In genomic region chr3:33131328-33132018, GRCh38 we compare ENCODE assay signal across 8 cellular contexts. TPM values are rescaled to one million over a fixed set of nuclear protein-coding genes. Genes with fewer than 3 reads are reported as not detected.
A peak's percentile ranks its signal among the peaks of the same experiment; 100 is the strongest.
DNase-seq lines count a peak whose midpoint lies in the region; ATAC-seq and TF ChIP-seq lines count a peak whose summit lies in the region.

No MANE protein-coding gene starts in this region.

- H3K4me3 Mint-ChIP-seq in activated T-cell treated with anti-CD3 and anti-CD28 coated beads, Interleukin-2, amount 50 U/mL, for 24 hours, result no peak overlapping the region
- no peak overlapping the region for H3K4me3 Mint-ChIP-seq in stimulated activated effector memory CD8-positive, alpha-beta T cell treated with anti-CD3 and anti-CD28 coated beads, Interleukin-12 subunit alpha, Interleukin-12 subunit beta, amount 100 ng/mL, for 72 hours

- H3K4me3 ChIP-seq in HAP-1 (no peak overlapping the region), LNCaP clone FGC (ENCODE audit: low read depth, low read length) (no peak overlapping the region), cardiac fibroblast (replicated peaks in 1 of 2; ENCODE audit: low read depth in 2 of 2, low read length in 2 of 2) (no peak overlapping the region)

- H3K4me1 Mint-ChIP-seq in activated T-cell treated with anti-CD3 and anti-CD28 coated beads, Interleukin-2, amount 50 U/mL, for 24 hours (ENCODE audit: low read depth), result peaks cover 6% of the 10 kb centered on the region
- H3K4me1 Mint-ChIP-seq in stimulated activated effector memory CD8-positive, alpha-beta T cell treated with anti-CD3 and anti-CD28 coated beads, Interleukin-12 subunit alpha, Interleukin-12 subunit beta, amount 100 ng/mL, for 72 hours, result no peaks in the 10 kb centered on the region

- TF ChIP-seq CTCF in LNCaP clone FGC (IDR thresholded peaks at IDR 0.05; ENCODE audit: control insufficient read depth, extremely low read depth, insufficient read depth), result peak; percentile 75
- peak; percentile 61 for TF ChIP-seq CTCF in cardiac fibroblast (IDR thresholded peaks at IDR 0.05; ENCODE audit: low read depth, low read length)

- in situ Hi-C loops in HAP-1 (cut with MboI; ENCODE audit: low sequenced_read_pairs) (loop anchor here (5.0 to 25.0 kb wide), 2 partner anchors 241 to 656 kb away; partner anchors contain the start of gene PDCD6IP), SK-MEL-5 (cut with HindIII; ENCODE audit: low pct_unique_long_range_greater_than_20kb, low sequenced_read_pairs) (no loop called here)

- no peaks in the 10 kb centered on the region for H3K27me3 Mint-ChIP-seq in activated T-cell treated with anti-CD3 and anti-CD28 coated beads, Interleukin-2, amount 50 U/mL, for 24 hours

- ATAC-seq in stimulated activated effector memory CD8-positive, alpha-beta T cell treated with anti-CD3 and anti-CD28 coated beads, Interleukin-12 subunit alpha, Interleukin-12 subunit beta, amount 100 ng/mL, for 72 hours, result peak; percentile 61

- peaks cover 45% of the 10 kb centered on the region for H3K36me3 ChIP-seq in HAP-1 (replicated peaks)

- DNase-seq in activated T-cell treated with anti-CD3 and anti-CD28 coated beads for 24 hours (ENCODE audit: low read depth), result peak; percentile 35
- DNase-seq in activated T-cell treated with anti-CD3 and anti-CD28 coated beads, Interleukin-2, amount 50 U/mL, for 24 hours, result no peak
- DNase-seq in HAP-1 (ENCODE audit: low spot score in 2 of 2), result peak; percentile 78 to 90
- peak; percentile 59 for DNase-seq in LNCaP clone FGC (ENCODE audit: low read depth)
- DNase-seq in SK-MEL-5 (ENCODE audit: low read depth, low spot score), result peak; percentile 74
- DNase-seq in cardiac fibroblast (ENCODE audit: low read depth in 2 of 2), result peak; percentile 84 to 85
- DNase-seq in kidney glomerular epithelial cell (lab: John Stamatoyannopoulos, UW), result peak; percentile 74
- no peak for DNase-seq in stimulated activated effector memory CD8-positive, alpha-beta T cell treated with anti-CD3 and anti-CD28 coated beads, Interleukin-12 subunit alpha, Interleukin-12 subunit beta, amount 100 ng/mL, for 72 hours (ENCODE audit: low spot score in 2 of 2)

- H3K9me3 ChIP-seq in HAP-1, result no peaks in the 10 kb centered on the region

- peaks cover 12% of the 10 kb centered on the region for H3K4me1 ChIP-seq in HAP-1

- H3K36me3 Mint-ChIP-seq in activated T-cell treated with anti-CD3 and anti-CD28 coated beads, Interleukin-2, amount 50 U/mL, for 24 hours (ENCODE audit: low read depth), result peaks cover 58% of the 10 kb centered on the region
- peaks cover 66% of the 10 kb centered on the region for H3K36me3 Mint-ChIP-seq in stimulated activated effector memory CD8-positive, alpha-beta T cell treated with anti-CD3 and anti-CD28 coated beads, Interleukin-12 subunit alpha, Interleukin-12 subunit beta, amount 100 ng/mL, for 72 hours

- H3K27me3 ChIP-seq in HAP-1 (ENCODE audit: low read depth), result no peaks in the 10 kb centered on the region

- H3K27ac Mint-ChIP-seq in activated T-cell treated with anti-CD3 and anti-CD28 coated beads, Interleukin-2, amount 50 U/mL, for 24 hours, result no peak overlapping the region
- no peak overlapping the region for H3K27ac Mint-ChIP-seq in stimulated activated effector memory CD8-positive, alpha-beta T cell treated with anti-CD3 and anti-CD28 coated beads, Interleukin-12 subunit alpha, Interleukin-12 subunit beta, amount 100 ng/mL, for 72 hours

- no peaks in the 10 kb centered on the region for H3K9me3 Mint-ChIP-seq in activated T-cell treated with anti-CD3 and anti-CD28 coated beads, Interleukin-2, amount 50 U/mL, for 24 hours
- no peaks in the 10 kb centered on the region for H3K9me3 Mint-ChIP-seq in stimulated activated effector memory CD8-positive, alpha-beta T cell treated with anti-CD3 and anti-CD28 coated beads, Interleukin-12 subunit alpha, Interleukin-12 subunit beta, amount 100 ng/mL, for 72 hours

RNA-seq across cellular contexts. Expression of gene CRTAP, which starts 17.7 kb away (rescaled TPM):
- 430 and 464 TPM in 2 replicates for total RNA-seq in SK-MEL-5 (2014; rRNA removed; shearing (Covaris generic))
- polyA plus RNA-seq in SK-MEL-5 (2015; cell fraction: cytosol; rRNA removed), result 677 and 894 TPM in 2 replicates
- 80.7 and 93.7 TPM in 2 replicates for polyA plus RNA-seq in SK-MEL-5 (2015; cell fraction: nucleus; rRNA removed)

RNA-seq across cellular contexts. Expression of gene GLB1, which starts 34.5 kb away (rescaled TPM):
- total RNA-seq in SK-MEL-5 (2014; rRNA removed; shearing (Covaris generic)), result 56.0 and 66.1 TPM in 2 replicates
- 100 and 117 TPM in 2 replicates for polyA plus RNA-seq in SK-MEL-5 (2015; cell fraction: cytosol; rRNA removed)
- 30.8 and 35.0 TPM in 2 replicates for polyA plus RNA-seq in SK-MEL-5 (2015; cell fraction: nucleus; rRNA removed)

RNA-seq across cellular contexts. Expression of gene TMPPE, which starts 34.5 kb away (rescaled TPM):
- 1.6 and 2.0 TPM in 2 replicates for total RNA-seq in SK-MEL-5 (2014; rRNA removed; shearing (Covaris generic))
- 4.3 and 5.2 TPM in 2 replicates for polyA plus RNA-seq in SK-MEL-5 (2015; cell fraction: cytosol; rRNA removed)
- polyA plus RNA-seq in SK-MEL-5 (2015; cell fraction: nucleus; rRNA removed), result 2.8 and 3.2 TPM in 2 replicates

Comparison
In these comparisons a context has a peak if more than half of its experiments do, and no peak if none do; other contexts are left out.
1. DNase-seq: peak in activated T-cell treated with anti-CD3 and anti-CD28 coated beads for 24 hours (single experiment), HAP-1 (2 of 2), LNCaP clone FGC (single experiment), SK-MEL-5 (single experiment), cardiac fibroblast (2 of 2) and kidney glomerular epithelial cell (single experiment); none in activated T-cell treated with anti-CD3 and anti-CD28 coated beads, Interleukin-2, amount 50 U/mL, for 24 hours (single experiment) and stimulated activated effector memory CD8-positive, alpha-beta T cell treated with anti-CD3 and anti-CD28 coated beads, Interleukin-12 subunit alpha, Interleukin-12 subunit beta, amount 100 ng/mL, for 72 hours (0 of 2).